In the genomic region with DNA sequence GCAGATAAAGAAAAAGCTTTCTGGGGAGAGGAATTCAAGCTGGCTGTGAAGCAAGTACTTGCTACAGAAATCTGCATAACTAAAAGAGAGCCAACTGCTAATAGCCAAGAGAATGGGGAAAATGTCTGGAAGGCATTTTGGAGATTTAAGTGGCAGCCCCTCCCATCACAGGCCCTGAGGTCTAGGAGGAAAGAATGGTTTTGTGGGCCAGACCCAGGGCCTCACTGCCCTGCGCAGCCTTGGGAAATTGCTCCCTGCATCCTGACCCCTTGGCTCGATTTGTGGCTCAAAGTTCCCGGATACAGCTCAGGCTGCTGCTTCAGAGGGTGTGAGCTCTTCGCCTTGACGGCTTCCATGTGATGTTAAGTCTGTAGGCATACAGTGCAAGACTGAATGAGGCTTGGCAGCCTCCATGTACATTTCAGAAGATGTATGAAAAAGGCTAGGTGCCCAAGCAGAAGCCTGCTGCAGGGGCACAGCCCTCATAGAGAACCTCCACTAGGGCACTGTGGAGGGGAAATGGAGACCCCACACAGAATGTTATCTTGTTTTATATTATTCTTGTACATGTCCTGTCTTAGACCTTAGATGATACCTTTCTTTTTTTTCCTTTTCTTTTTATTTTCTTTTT, we compare ENCODE assay signal across 23 cellular contexts.
"Had no signal": no experiment of that assay in that cellular context is flagged by ENCODE, and none has a peak within 500 bp of the region (broad histone marks: within the 10 kb centered on the region; RNA-seq: fewer than 3 reads in every experiment).

No MANE protein-coding gene starts in this region.

- H3K4me1 ChIP-seq: left ventricle myocardium inferior, right atrium auricular region, right lobe of liver, tibial nerve, upper lobe of left lung, vagina had no signal

- DNase-seq: hypothalamus; islet precursor cell; left ventricle myocardium inferior; midbrain; mucosa of descending colon; naive thymus-derived CD4-positive, alpha-beta T cell; ovary; right lobe of liver; stimulated activated CD4-positive, alpha-beta T cell treated with anti-CD3 and anti-CD28 coated beads, Interleukin-1b, Interleukin-23, amount 100 ng/mL, for 48 hours; stimulated activated CD4-positive, alpha-beta T cell treated with anti-CD3 and anti-CD28 coated beads, Interleukin-2, amount 100 ng/mL, for 48 hours; stimulated activated CD4-positive, alpha-beta T cell treated with anti-CD3 and anti-CD28 coated beads, Interleukin-4, amount 100 ng/mL, for 4 hours; stimulated activated CD8-positive, alpha-beta memory T cell treated with anti-CD3 and anti-CD28 coated beads, Interleukin-4, amount 100 ng/mL, for 48 hours; stimulated activated naive CD4-positive, alpha-beta T cell treated with Interleukin-2 at 50 U/mL for 16 hours; stimulated activated naive CD8-positive, alpha-beta T cell treated with anti-CD3 and anti-CD28 coated beads, Interleukin-15, amount 100 ng/mL, for 72 hours; substantia nigra; upper lobe of left lung had no signal

- H3K4me2 ChIP-seq: smooth muscle cell had no signal

- H3K36me3 ChIP-seq: left ventricle myocardium inferior, ovary, right atrium auricular region, right lobe of liver, tibial nerve, upper lobe of left lung, vagina had no signal

- H3K9me3 ChIP-seq: ovary, right atrium auricular region, right lobe of liver, upper lobe of left lung, vagina had no signal

- H3K4me3 ChIP-seq: left ventricle myocardium inferior, lung, mucosa of descending colon, ovary, right atrium auricular region, right lobe of liver, smooth muscle cell, tibial nerve, upper lobe of left lung, vagina had no signal

- H3K27ac ChIP-seq: left ventricle myocardium inferior, ovary, right atrium auricular region, right lobe of liver, tibial nerve, upper lobe of left lung, vagina had no signal

- ATAC-seq: mucosa of descending colon; naive thymus-derived CD4-positive, alpha-beta T cell; natural killer cell treated with Interleukin-12 subunit alpha and Interleukin-12 subunit beta and Interleukin-15 and Interleukin-18, amount 100 ng/mL, for 72 hours; right lobe of liver; stimulated activated memory B cell treated with anti-CD40 and anti-IgM and Interleukin-4, amounts not matched to agents 10 μg/mL and 1 μg/mL and 100 μg/mL, for 72 hours; stimulated activated naive CD8-positive, alpha-beta T cell treated with anti-CD3 and anti-CD28 coated beads, Interleukin-15, amount 100 ng/mL, for 72 hours had no signal

- H3K27me3 ChIP-seq: ovary, right atrium auricular region, tibial nerve, upper lobe of left lung, vagina had no signal
